In genomic region chr16:62720651-62721050, GRCh38 we compare ENCODE assay signal across 28 cellular contexts.
"Had no signal": no experiment of that assay in that cellular context is flagged by ENCODE, and none has a peak within 500 bp of the region (broad histone marks: within the 10 kb centered on the region; RNA-seq: fewer than 3 reads in every experiment).

No MANE protein-coding gene starts in this region.

- H3K9me3 ChIP-seq: colonic mucosa, gastrocnemius medialis, gastroesophageal sphincter had no signal

- H3K4me1 ChIP-seq: colonic mucosa, esophagus muscularis mucosa, esophagus squamous epithelium, foreskin keratinocyte, gastrocnemius medialis, gastroesophageal sphincter, heart left ventricle, heart right ventricle had no signal

- H3K36me3 ChIP-seq: colonic mucosa, esophagus muscularis mucosa, esophagus squamous epithelium, gastrocnemius medialis, gastroesophageal sphincter, heart left ventricle, heart right ventricle had no signal

- DNase-seq: colonic mucosa; cortex of kidney; dermis blood vessel endothelial cell; dorsolateral prefrontal cortex; effector CD4-positive, alpha-beta T cell; effector CD8-positive, alpha-beta T cell; effector memory CD4-positive, alpha-beta T cell; effector memory CD8-positive, alpha-beta T cell; endodermal cell; erythroblast; esophagus squamous epithelium; foreskin fibroblast; foreskin keratinocyte; foreskin melanocyte; gastrocnemius medialis; glutamatergic neuron; head of caudate nucleus; heart left ventricle; heart right ventricle had no signal

- ATAC-seq: effector memory CD8-positive, alpha-beta T cell; esophagus mucosa; foreskin keratinocyte; gastrocnemius medialis; gastroesophageal sphincter; heart left ventricle; heart right ventricle had no signal

- H3K27ac ChIP-seq: colonic mucosa, coronary artery, dorsolateral prefrontal cortex, epithelial cell of prostate, esophagus muscularis mucosa, esophagus squamous epithelium, foreskin keratinocyte, gastrocnemius medialis, gastroesophageal sphincter, heart left ventricle, heart right ventricle had no signal

- FAIRE-seq: colon, endometrium, endothelial cell of umbilical vein, frontal cortex had no signal

- H3K27me3 ChIP-seq: colonic mucosa, dorsolateral prefrontal cortex, esophagus muscularis mucosa, esophagus squamous epithelium, foreskin keratinocyte, gastrocnemius medialis, gastroesophageal sphincter, heart left ventricle, heart right ventricle had no signal

- H3K4me3 ChIP-seq: colonic mucosa, coronary artery, dorsolateral prefrontal cortex, esophagus muscularis mucosa, esophagus squamous epithelium, gastrocnemius medialis, gastroesophageal sphincter, heart left ventricle, heart right ventricle had no signal
